ENCODE assay signal across 12 cellular contexts in genomic region chr3:64161481-64161952, GRCh38.
DNase-seq lines count a peak whose midpoint lies in the region; TF ChIP-seq lines count a peak whose summit lies in the region.
"Had no signal": no experiment of that assay in that cellular context is flagged by ENCODE, and none has a peak within 500 bp of the region (broad histone marks: within the 10 kb centered on the region; RNA-seq: fewer than 3 reads in every experiment).

No MANE protein-coding gene starts in this region.

- peak; percentile 42 for DNase-seq in DMS153 (lab: John Stamatoyannopoulos, UW)
- DNase-seq in M059J (ENCODE audit: low read depth), result peak; percentile 41
- peak; percentile 12 for DNase-seq in choroid plexus epithelial cell (ENCODE audit: low read depth)
- DNase-seq in stimulated activated naive CD4-positive, alpha-beta T cell treated with Interleukin-2 at 50 U/mL for 16 hours (lab: John Stamatoyannopoulos, UW), result no peak
- DNase-seq in MV-4-11 (lab: John Stamatoyannopoulos, UW), result no peak
- DNase-seq in cortex of kidney (lab: John Stamatoyannopoulos, UW), result no peak
- no peak for DNase-seq in NCI-H2029 (lab: John Stamatoyannopoulos, UW)
- DNase-seq: glutamatergic neuron, substantia nigra had no signal

- H3K27me3 Mint-ChIP-seq in nephron (ENCODE audit: low read depth), result peaks cover 3% of the 10 kb centered on the region

- H3K4me3 Mint-ChIP-seq in nephron, result no peak overlapping the region
- H3K4me3 Mint-ChIP-seq: activated T-helper 1 cell treated with anti-CD3 and anti-CD28 coated beads, Interleukin-12 subunit alpha, Interleukin-12 subunit beta, Interleukin-2, Interleukin-4 antibody, amounts not matched to agents 30 ng/mL and 10 ng/mL and 1 ng/mL, durations not matched to agents 14 hours and 24 hours and 36 hours; central memory CD8-positive, alpha-beta T cell had no signal

- H3K9me3 Mint-ChIP-seq in nephron, result no peaks in the 10 kb centered on the region
- H3K9me3 Mint-ChIP-seq: activated T-helper 1 cell treated with anti-CD3 and anti-CD28 coated beads, Interleukin-12 subunit alpha, Interleukin-12 subunit beta, Interleukin-2, Interleukin-4 antibody, amounts not matched to agents 30 ng/mL and 10 ng/mL and 1 ng/mL, durations not matched to agents 14 hours and 24 hours and 36 hours had no signal

- peak overlapping the region; percentile 71 to 92 (median 81) for H3K27ac Mint-ChIP-seq in nephron
- H3K27ac Mint-ChIP-seq: activated T-helper 1 cell treated with anti-CD3 and anti-CD28 coated beads, Interleukin-12 subunit alpha, Interleukin-12 subunit beta, Interleukin-2, Interleukin-4 antibody, amounts not matched to agents 30 ng/mL and 10 ng/mL and 1 ng/mL, durations not matched to agents 14 hours and 24 hours and 36 hours had no signal

- peaks cover 43% of the 10 kb centered on the region for H3K36me3 Mint-ChIP-seq in nephron (ENCODE audit: low read depth)

- no peak overlapping the region for H3K4me3 ChIP-seq in choroid plexus epithelial cell (ENCODE audit: low read depth, low read length)

- no peak for TF ChIP-seq CTCF in choroid plexus epithelial cell (conservative IDR thresholded peaks at IDR 0.05; ENCODE audit: low read depth, low read length)
- no peak for TF ChIP-seq CTCF in nephron (IDR thresholded peaks at IDR 0.05; ENCODE audit: unreplicated experiment in 3 of 3)

- peaks cover 67% of the 10 kb centered on the region for H3K4me1 Mint-ChIP-seq in nephron
- H3K4me1 Mint-ChIP-seq: central memory CD8-positive, alpha-beta T cell had no signal

Comparison
In these comparisons a context has a peak if more than half of its experiments do, and no peak if none do; other contexts are left out.
1. DNase-seq: peak in DMS153 (single experiment), M059J (single experiment) and choroid plexus epithelial cell (single experiment); none in stimulated activated naive CD4-positive, alpha-beta T cell treated with Interleukin-2 at 50 U/mL for 16 hours (single experiment), MV-4-11 (single experiment), cortex of kidney (single experiment) and NCI-H2029 (single experiment).